Comparison of ENCODE assay signal across 8 cellular contexts in the genomic region with DNA sequence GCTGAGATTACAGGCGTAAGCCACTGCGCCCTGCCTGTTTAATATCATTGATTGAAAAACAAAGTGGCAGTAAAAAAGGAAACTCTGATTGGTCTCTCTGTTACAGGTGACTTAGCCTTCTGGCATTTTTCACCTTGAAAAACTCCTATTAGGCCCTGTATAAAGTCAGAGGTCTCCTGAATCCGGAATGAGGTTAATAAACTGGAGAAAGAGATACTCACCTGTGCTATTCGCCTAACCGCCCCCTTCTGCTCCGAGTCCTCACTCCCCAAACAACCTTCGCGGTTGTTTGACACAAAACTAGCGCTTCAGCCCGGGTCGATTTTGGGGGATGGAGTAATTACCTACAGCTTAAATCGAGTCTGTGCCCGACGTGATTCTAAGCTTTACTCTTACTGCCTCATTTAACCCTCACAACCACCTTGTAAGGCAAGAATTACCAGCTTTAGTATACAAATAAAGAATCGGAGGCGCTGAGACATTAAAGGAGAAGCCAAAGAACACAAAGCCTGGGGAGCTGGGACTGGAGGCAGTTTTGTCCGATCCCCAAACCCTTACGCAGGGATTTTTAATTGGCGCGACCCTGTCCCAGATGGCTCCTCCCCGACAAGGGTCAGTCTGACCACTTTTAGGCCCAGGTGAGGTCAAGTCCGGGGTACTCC. TPM values are rescaled to one million over a fixed set of nuclear protein-coding genes. Genes with fewer than 3 reads are reported as not detected.
DNase-seq lines count a peak whose midpoint lies in the region; ATAC-seq lines count a peak whose summit lies in the region.

No MANE protein-coding gene starts in this region.

- peaks cover 10% of the 10 kb centered on the region for H3K4me1 ChIP-seq in iPS-18a (ENCODE audit: control insufficient read depth, low read depth, low read length)

- no peak overlapping the region for H3K27ac Mint-ChIP-seq in activated T-cell treated with anti-CD3 and anti-CD28 coated beads, Interleukin-2, amount 50 U/mL, for 72 hours
- H3K27ac Mint-ChIP-seq in stimulated activated naive B cell treated with anti-CD40 and anti-IgM and Interleukin-4, amounts not matched to agents 10 μg/mL and 1 μg/mL and 100 μg/mL, for 72 hours: peak overlapping the region; percentile 92

- no peak for DNase-seq in activated T-cell treated with anti-CD3 and anti-CD28 coated beads, Interleukin-2, amount 50 U/mL, for 72 hours
- DNase-seq in stimulated activated naive B cell treated with anti-CD40 and anti-IgM and Interleukin-4, amounts not matched to agents 10 μg/mL and 1 μg/mL and 100 μg/mL, for 72 hours: no peak
- no peak for DNase-seq in sciatic nerve (ENCODE audit: low spot score)
- DNase-seq in SHP77 (lab: John Stamatoyannopoulos, UW): no peak

- H3K4me1 Mint-ChIP-seq in activated T-cell treated with anti-CD3 and anti-CD28 coated beads, Interleukin-2, amount 50 U/mL, for 72 hours (ENCODE audit: low read depth): peaks cover 10% of the 10 kb centered on the region
- peaks cover 6 to 15% of the 10 kb centered on the region in 2 donors for H3K4me1 Mint-ChIP-seq in stimulated activated naive B cell treated with anti-CD40 and anti-IgM and Interleukin-4, amounts not matched to agents 10 μg/mL and 1 μg/mL and 100 μg/mL, for 72 hours

- no peaks in the 10 kb centered on the region for H3K27me3 Mint-ChIP-seq in activated T-cell treated with anti-CD3 and anti-CD28 coated beads, Interleukin-2, amount 50 U/mL, for 72 hours (ENCODE audit: low read depth)
- H3K27me3 Mint-ChIP-seq in stimulated activated naive B cell treated with anti-CD40 and anti-IgM and Interleukin-4, amounts not matched to agents 10 μg/mL and 1 μg/mL and 100 μg/mL, for 72 hours: no peaks in the 10 kb centered on the region

- no peaks in the 10 kb centered on the region for H3K9me3 ChIP-seq in iPS-18a (ENCODE audit: control insufficient read depth, low read depth, low read length)

- H3K9me3 Mint-ChIP-seq in activated T-cell treated with anti-CD3 and anti-CD28 coated beads, Interleukin-2, amount 50 U/mL, for 72 hours: no peaks in the 10 kb centered on the region
- H3K9me3 Mint-ChIP-seq in stimulated activated naive B cell treated with anti-CD40 and anti-IgM and Interleukin-4, amounts not matched to agents 10 μg/mL and 1 μg/mL and 100 μg/mL, for 72 hours: peaks cover 0 to 2% of the 10 kb centered on the region in 2 donors

- H3K9ac ChIP-seq in iPS-18a (ENCODE audit: low read length): peak overlapping the region; percentile 73

- ATAC-seq in HG02884 (IDR thresholded peaks at IDR 0.05; ENCODE audit: unreplicated experiment): peak; percentile 1
- ATAC-seq in activated T-cell treated with anti-CD3 and anti-CD28 coated beads, Interleukin-2, amount 50 U/mL, for 72 hours (replicated peaks in 1 of 2): no peak
- ATAC-seq in stimulated activated naive B cell treated with anti-CD40 and anti-IgM and Interleukin-4, amounts not matched to agents 10 μg/mL and 1 μg/mL and 100 μg/mL, for 72 hours (replicated peaks): no peak
- no peak for ATAC-seq in sciatic nerve
- no peak for ATAC-seq in GM21576 (IDR thresholded peaks at IDR 0.05; ENCODE audit: unreplicated experiment)
- ATAC-seq in GM18858 (IDR thresholded peaks at IDR 0.05; ENCODE audit: unreplicated experiment): no peak

- H3K4me3 ChIP-seq in iPS-18a (ENCODE audit: low read length): peak overlapping the region; percentile 85

- peaks cover 2% of the 10 kb centered on the region in 2 donors for H3K36me3 Mint-ChIP-seq in activated T-cell treated with anti-CD3 and anti-CD28 coated beads, Interleukin-2, amount 50 U/mL, for 72 hours (ENCODE audit: insufficient read depth in 2 of 2)
- no peaks in the 10 kb centered on the region for H3K36me3 Mint-ChIP-seq in stimulated activated naive B cell treated with anti-CD40 and anti-IgM and Interleukin-4, amounts not matched to agents 10 μg/mL and 1 μg/mL and 100 μg/mL, for 72 hours

- peak overlapping the region; percentile 84 to 88 for H3K4me3 Mint-ChIP-seq in activated T-cell treated with anti-CD3 and anti-CD28 coated beads, Interleukin-2, amount 50 U/mL, for 72 hours
- peak overlapping the region; percentile 84 to 95 for H3K4me3 Mint-ChIP-seq in stimulated activated naive B cell treated with anti-CD40 and anti-IgM and Interleukin-4, amounts not matched to agents 10 μg/mL and 1 μg/mL and 100 μg/mL, for 72 hours

- intact Hi-C loops in sciatic nerve (cut with DNase I): loop anchor here (5.0 kb wide), 1 partner anchor 324 kb away; no protein-coding TSS in a partner anchor

- no peak overlapping the region for H3K27ac ChIP-seq in iPS-18a (ENCODE audit: low read length)

- H3K36me3 ChIP-seq in iPS-18a (ENCODE audit: control insufficient read depth, low read depth, low read length): no peaks in the 10 kb centered on the region

- no peaks in the 10 kb centered on the region for H3K27me3 ChIP-seq in iPS-18a (ENCODE audit: control insufficient read depth, insufficient read depth, low read length)

RNA-seq across cellular contexts. Expression of gene CEP70, which starts 0.4 kb away (rescaled TPM):
- total RNA-seq in activated T-cell treated with anti-CD3 and anti-CD28 coated beads, Interleukin-2, amount 50 U/mL, for 72 hours: 10 to 100 TPM; 19.7 to 22.6 TPM
- 41.0 TPM for total RNA-seq in sciatic nerve

RNA-seq across cellular contexts. Expression of gene FAIM, which starts 15.0 kb away (rescaled TPM):
- total RNA-seq in activated T-cell treated with anti-CD3 and anti-CD28 coated beads, Interleukin-2, amount 50 U/mL, for 72 hours: 1 to 10 TPM; 6.0 to 7.5 TPM
- 10.4 TPM for total RNA-seq in sciatic nerve
